ENCODE assay signal across 1 cellular context in genomic region chr5:143682221-143682620, GRCh38.
TF ChIP-seq lines count a peak whose summit lies in the region.

No MANE protein-coding gene starts in this region.

TF ChIP-seq in SK-N-SH treated with all-trans-retinoic acid at 6 μM for 48 hours, 23 proteins besides CTCF, POLR2A, EP300 and RAD21 (continued from another document):
- TF ChIP-seq, protein P1, sequence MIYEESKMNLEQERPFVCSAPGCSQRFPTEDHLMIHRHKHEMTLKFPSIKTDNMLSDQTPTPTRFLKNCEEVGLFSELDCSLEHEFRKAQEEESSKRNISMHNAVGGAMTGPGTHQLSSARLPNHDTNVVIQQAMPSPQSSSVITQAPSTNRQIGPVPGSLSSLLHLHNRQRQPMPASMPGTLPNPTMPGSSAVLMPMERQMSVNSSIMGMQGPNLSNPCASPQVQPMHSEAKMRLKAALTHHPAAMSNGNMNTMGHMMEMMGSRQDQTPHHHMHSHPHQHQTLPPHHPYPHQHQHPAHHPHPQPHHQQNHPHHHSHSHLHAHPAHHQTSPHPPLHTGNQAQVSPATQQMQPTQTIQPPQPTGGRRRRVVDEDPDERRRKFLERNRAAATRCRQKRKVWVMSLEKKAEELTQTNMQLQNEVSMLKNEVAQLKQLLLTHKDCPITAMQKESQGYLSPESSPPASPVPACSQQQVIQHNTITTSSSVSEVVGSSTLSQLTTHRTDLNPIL (CRISPR knock-in tag; IDR thresholded peaks at IDR 0.05; ENCODE audit: low read depth) = no peak
- TF ChIP-seq ARNTL (CRISPR knock-in tag; IDR thresholded peaks at IDR 0.05; ENCODE audit: borderline replicate concordance, low read depth) (no peak), TSHZ2 (CRISPR knock-in tag; IDR thresholded peaks at IDR 0.05) (no peak), ZNF70 (CRISPR knock-in tag; IDR thresholded peaks at IDR 0.05) (no peak), RARB (CRISPR knock-in tag; IDR thresholded peaks at IDR 0.05) (no peak), GLIS3 (CRISPR knock-in tag; IDR thresholded peaks at IDR 0.05) (no peak)
- TF ChIP-seq, protein P2, sequence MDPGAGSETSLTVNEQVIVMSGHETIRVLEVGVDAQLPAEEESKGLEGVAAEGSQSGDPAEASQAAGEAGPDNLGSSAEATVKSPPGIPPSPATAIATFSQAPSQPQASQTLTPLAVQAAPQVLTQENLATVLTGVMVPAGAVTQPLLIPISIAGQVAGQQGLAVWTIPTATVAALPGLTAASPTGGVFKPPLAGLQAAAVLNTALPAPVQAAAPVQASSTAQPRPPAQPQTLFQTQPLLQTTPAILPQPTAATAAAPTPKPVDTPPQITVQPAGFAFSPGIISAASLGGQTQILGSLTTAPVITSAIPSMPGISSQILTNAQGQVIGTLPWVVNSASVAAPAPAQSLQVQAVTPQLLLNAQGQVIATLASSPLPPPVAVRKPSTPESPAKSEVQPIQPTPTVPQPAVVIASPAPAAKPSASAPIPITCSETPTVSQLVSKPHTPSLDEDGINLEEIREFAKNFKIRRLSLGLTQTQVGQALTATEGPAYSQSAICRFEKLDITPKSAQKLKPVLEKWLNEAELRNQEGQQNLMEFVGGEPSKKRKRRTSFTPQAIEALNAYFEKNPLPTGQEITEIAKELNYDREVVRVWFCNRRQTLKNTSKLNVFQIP (CRISPR knock-in tag; IDR thresholded peaks at IDR 0.05; ENCODE audit: borderline replicate concordance, low read depth) = no peak
